ENCODE assay signal across 1 cellular context in genomic region chr7:149715476-149715875, GRCh38.
A peak's percentile ranks its signal among the peaks of the same experiment; 100 is the strongest.
TF ChIP-seq lines count a peak whose summit lies in the region.

No MANE protein-coding gene starts in this region.

TF ChIP-seq in K562, 482 proteins besides CTCF, POLR2A, EP300 and RAD21 (continued from another document):
- no peak for TF ChIP-seq MCM3 (IDR thresholded peaks at IDR 0.05)
- no peak for TF ChIP-seq CBX8 (IDR thresholded peaks at IDR 0.05; ENCODE audit: borderline replicate concordance, extremely low read depth, low read depth, low read length, poor library complexity, severe bottlenecking)
- TF ChIP-seq SMARCE1 (IDR thresholded peaks at IDR 0.05), result no peak
- TF ChIP-seq ZNF282 (CRISPR knock-in tag; IDR thresholded peaks at IDR 0.05), result no peak
- no peak for TF ChIP-seq CREB3L1 (IDR thresholded peaks at IDR 0.05; ENCODE audit: borderline replicate concordance, low read depth)
- TF ChIP-seq ZNF766 (CRISPR knock-in tag; conservative IDR thresholded peaks at IDR 0.05), result no peak
- TF ChIP-seq PPARD (CRISPR knock-in tag; IDR thresholded peaks at IDR 0.05), result no peak
- TF ChIP-seq, protein P1, sequence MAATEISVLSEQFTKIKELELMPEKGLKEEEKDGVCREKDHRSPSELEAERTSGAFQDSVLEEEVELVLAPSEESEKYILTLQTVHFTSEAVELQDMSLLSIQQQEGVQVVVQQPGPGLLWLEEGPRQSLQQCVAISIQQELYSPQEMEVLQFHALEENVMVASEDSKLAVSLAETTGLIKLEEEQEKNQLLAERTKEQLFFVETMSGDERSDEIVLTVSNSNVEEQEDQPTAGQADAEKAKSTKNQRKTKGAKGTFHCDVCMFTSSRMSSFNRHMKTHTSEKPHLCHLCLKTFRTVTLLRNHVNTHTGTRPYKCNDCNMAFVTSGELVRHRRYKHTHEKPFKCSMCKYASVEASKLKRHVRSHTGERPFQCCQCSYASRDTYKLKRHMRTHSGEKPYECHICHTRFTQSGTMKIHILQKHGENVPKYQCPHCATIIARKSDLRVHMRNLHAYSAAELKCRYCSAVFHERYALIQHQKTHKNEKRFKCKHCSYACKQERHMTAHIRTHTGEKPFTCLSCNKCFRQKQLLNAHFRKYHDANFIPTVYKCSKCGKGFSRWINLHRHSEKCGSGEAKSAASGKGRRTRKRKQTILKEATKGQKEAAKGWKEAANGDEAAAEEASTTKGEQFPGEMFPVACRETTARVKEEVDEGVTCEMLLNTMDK (IDR thresholded peaks at IDR 0.05; ENCODE audit: borderline replicate concordance, insufficient read depth, low read depth, low read length, poor library complexity, severe bottlenecking), result no peak
- no peak for TF ChIP-seq ZBTB11 (CRISPR knock-in tag; IDR thresholded peaks at IDR 0.05)
- no peak for TF ChIP-seq GTF2A2 (tag; IDR thresholded peaks at IDR 0.05)
- TF ChIP-seq POLR2AphosphoS2 (IDR thresholded peaks at IDR 0.05; ENCODE audit: low read length), result no peak
- TF ChIP-seq DNMT1 (IDR thresholded peaks at IDR 0.05), result no peak
- TF ChIP-seq ZZZ3 (IDR thresholded peaks at IDR 0.05), result no peak
- TF ChIP-seq STAG1 (CRISPR knock-in tag; IDR thresholded peaks at IDR 0.05; ENCODE audit: borderline replicate concordance), result no peak
- no peak for TF ChIP-seq BHLHE40 (IDR thresholded peaks at IDR 0.05; ENCODE audit: low read length)
- no peak for TF ChIP-seq BRF2 (IDR thresholded peaks at IDR 0.05; ENCODE audit: borderline replicate concordance, insufficient read depth, insufficient read length)
- TF ChIP-seq, protein P2, sequence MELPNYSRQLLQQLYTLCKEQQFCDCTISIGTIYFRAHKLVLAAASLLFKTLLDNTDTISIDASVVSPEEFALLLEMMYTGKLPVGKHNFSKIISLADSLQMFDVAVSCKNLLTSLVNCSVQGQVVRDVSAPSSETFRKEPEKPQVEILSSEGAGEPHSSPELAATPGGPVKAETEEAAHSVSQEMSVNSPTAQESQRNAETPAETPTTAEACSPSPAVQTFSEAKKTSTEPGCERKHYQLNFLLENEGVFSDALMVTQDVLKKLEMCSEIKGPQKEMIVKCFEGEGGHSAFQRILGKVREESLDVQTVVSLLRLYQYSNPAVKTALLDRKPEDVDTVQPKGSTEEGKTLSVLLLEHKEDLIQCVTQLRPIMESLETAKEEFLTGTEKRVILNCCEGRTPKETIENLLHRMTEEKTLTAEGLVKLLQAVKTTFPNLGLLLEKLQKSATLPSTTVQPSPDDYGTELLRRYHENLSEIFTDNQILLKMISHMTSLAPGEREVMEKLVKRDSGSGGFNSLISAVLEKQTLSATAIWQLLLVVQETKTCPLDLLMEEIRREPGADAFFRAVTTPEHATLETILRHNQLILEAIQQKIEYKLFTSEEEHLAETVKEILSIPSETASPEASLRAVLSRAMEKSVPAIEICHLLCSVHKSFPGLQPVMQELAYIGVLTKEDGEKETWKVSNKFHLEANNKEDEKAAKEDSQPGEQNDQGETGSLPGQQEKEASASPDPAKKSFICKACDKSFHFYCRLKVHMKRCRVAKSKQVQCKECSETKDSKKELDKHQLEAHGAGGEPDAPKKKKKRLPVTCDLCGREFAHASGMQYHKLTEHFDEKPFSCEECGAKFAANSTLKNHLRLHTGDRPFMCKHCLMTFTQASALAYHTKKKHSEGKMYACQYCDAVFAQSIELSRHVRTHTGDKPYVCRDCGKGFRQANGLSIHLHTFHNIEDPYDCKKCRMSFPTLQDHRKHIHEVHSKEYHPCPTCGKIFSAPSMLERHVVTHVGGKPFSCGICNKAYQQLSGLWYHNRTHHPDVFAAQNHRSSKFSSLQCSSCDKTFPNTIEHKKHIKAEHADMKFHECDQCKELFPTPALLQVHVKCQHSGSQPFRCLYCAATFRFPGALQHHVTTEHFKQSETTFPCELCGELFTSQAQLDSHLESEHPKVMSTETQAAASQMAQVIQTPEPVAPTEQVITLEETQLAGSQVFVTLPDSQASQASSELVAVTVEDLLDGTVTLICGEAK (IDR thresholded peaks at IDR 0.05), result 0 out of 2 replicates have a peak, but pooled peaks have one; percentile 34
- TF ChIP-seq, protein P2 (CRISPR knock-in tag; IDR thresholded peaks at IDR 0.05), result no peak
- no peak for TF ChIP-seq SNIP1 (IDR thresholded peaks at IDR 0.05; ENCODE audit: low read depth)
- no peak for TF ChIP-seq RUNX1 (IDR thresholded peaks at IDR 0.05; ENCODE audit: low read depth)
- TF ChIP-seq RBM39 (optimal IDR thresholded peaks at IDR 0.05; ENCODE audit: low read depth, low read length), result no peak
- peak; percentile 95 for TF ChIP-seq WHSC1 (IDR thresholded peaks at IDR 0.05; ENCODE audit: low read length)
- no peak for TF ChIP-seq HSF4 (CRISPR knock-in tag; IDR thresholded peaks at IDR 0.05; ENCODE audit: borderline replicate concordance)
- TF ChIP-seq VEZF1 (CRISPR knock-in tag; IDR thresholded peaks at IDR 0.05), result no peak
- 0 out of 2 replicates have a peak, but pooled peaks have one; percentile 6 for TF ChIP-seq MIER1 (IDR thresholded peaks at IDR 0.05; ENCODE audit: low read depth)
- no peak for TF ChIP-seq GABPB1 (CRISPR knock-in tag; IDR thresholded peaks at IDR 0.05)
- peak; percentile 41 for TF ChIP-seq CBFA2T3 (IDR thresholded peaks at IDR 0.05)
- TF ChIP-seq KDM5B (IDR thresholded peaks at IDR 0.05; ENCODE audit: insufficient replicate concordance, low read depth, low read length), result peak; percentile 6
- peak; percentile 7; the same call in 1 of the 2 replicates for TF ChIP-seq MTA3 (IDR thresholded peaks at IDR 0.05; ENCODE audit: borderline replicate concordance)
- TF ChIP-seq, protein P3, sequence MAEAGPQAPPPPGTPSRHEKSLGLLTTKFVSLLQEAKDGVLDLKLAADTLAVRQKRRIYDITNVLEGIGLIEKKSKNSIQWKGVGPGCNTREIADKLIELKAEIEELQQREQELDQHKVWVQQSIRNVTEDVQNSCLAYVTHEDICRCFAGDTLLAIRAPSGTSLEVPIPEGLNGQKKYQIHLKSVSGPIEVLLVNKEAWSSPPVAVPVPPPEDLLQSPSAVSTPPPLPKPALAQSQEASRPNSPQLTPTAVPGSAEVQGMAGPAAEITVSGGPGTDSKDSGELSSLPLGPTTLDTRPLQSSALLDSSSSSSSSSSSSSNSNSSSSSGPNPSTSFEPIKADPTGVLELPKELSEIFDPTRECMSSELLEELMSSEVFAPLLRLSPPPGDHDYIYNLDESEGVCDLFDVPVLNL (CRISPR knock-in tag; IDR thresholded peaks at IDR 0.05; ENCODE audit: low read depth), result peak; percentile 35; the same call in 1 of the 2 replicates
- no peak for TF ChIP-seq RAD51 (IDR thresholded peaks at IDR 0.05; ENCODE audit: borderline replicate concordance, low read depth)
- TF ChIP-seq, protein P4, sequence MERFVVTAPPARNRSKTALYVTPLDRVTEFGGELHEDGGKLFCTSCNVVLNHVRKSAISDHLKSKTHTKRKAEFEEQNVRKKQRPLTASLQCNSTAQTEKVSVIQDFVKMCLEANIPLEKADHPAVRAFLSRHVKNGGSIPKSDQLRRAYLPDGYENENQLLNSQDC (CRISPR knock-in tag; IDR thresholded peaks at IDR 0.05), result no peak
- peak; percentile 61; the same call in 1 of the 2 replicates for TF ChIP-seq NR2C2 (CRISPR knock-in tag; IDR thresholded peaks at IDR 0.05)
- TF ChIP-seq NR2C2 (tag; IDR thresholded peaks at IDR 0.05), result no peak
- TF ChIP-seq HINFP (tag; conservative IDR thresholded peaks at IDR 0.05; ENCODE audit: low read depth), result no peak
- no peak for TF ChIP-seq TBL1XR1 (IDR thresholded peaks at IDR 0.05; ENCODE audit: low read length in 2 of 2)
- TF ChIP-seq ZNF217 (CRISPR knock-in tag; IDR thresholded peaks at IDR 0.05), result no peak
- TF ChIP-seq ZNF436 (CRISPR knock-in tag; IDR thresholded peaks at IDR 0.05), result no peak
